11 cellular contexts compared by ENCODE assay signal in the genomic region with DNA sequence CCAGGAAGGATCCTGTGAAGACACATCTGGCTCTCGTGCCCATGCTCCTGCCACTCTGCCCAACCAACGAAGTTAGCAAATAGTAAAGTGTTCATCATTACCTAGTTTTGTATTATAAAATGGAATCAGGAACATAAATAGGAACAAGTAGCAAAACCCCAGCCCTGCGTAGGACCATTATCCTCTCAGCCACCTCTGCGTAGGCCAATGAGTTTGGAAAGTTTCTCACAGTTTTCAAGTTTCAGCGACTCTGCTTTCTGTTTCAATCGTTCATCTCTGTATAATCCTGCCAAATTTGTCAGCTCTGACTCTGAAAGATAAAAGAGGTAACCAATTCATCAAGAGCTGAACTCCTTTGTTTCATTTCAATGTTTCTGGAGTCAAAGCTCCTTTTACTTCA. TPM values are rescaled to one million over a fixed set of nuclear protein-coding genes. Genes with fewer than 3 reads are reported as not detected.
DNase-seq lines count a peak whose midpoint lies in the region; ATAC-seq and FAIRE-seq lines count a peak whose summit lies in the region.
"Had no signal": no experiment of that assay in that cellular context is flagged by ENCODE, and none has a peak within 500 bp of the region (broad histone marks: within the 10 kb centered on the region; RNA-seq: fewer than 3 reads in every experiment).

No MANE protein-coding gene starts in this region.

- peaks cover 5% of the 10 kb centered on the region for H3K36me3 Mint-ChIP-seq in activated T-cell treated with anti-CD3 and anti-CD28 coated beads, Interleukin-2, amount 50 U/mL, for 4 hours (ENCODE audit: insufficient read depth)
- H3K36me3 Mint-ChIP-seq in activated naive CD8-positive, alpha-beta T cell treated with anti-CD3 and anti-CD28 coated beads, Interleukin-2, amount 10 ng/mL, durations not matched to agents 7 days and 5 days: no peaks in the 10 kb centered on the region

- H3K4me3 Mint-ChIP-seq in activated T-cell treated with anti-CD3 and anti-CD28 coated beads, Interleukin-2, amount 50 U/mL, for 4 hours: peak overlapping the region; percentile 41
- H3K4me3 Mint-ChIP-seq in activated naive CD8-positive, alpha-beta T cell treated with anti-CD3 and anti-CD28 coated beads, Interleukin-2, amount 10 ng/mL, durations not matched to agents 7 days and 5 days: peak overlapping the region; percentile 23

- H3K4me1 Mint-ChIP-seq in activated T-cell treated with anti-CD3 and anti-CD28 coated beads, Interleukin-2, amount 50 U/mL, for 4 hours (ENCODE audit: low read depth): peaks cover 38% of the 10 kb centered on the region
- peaks cover 47% of the 10 kb centered on the region for H3K4me1 Mint-ChIP-seq in activated naive CD8-positive, alpha-beta T cell treated with anti-CD3 and anti-CD28 coated beads, Interleukin-2, amount 10 ng/mL, durations not matched to agents 7 days and 5 days

- H3K9me3 Mint-ChIP-seq in activated T-cell treated with anti-CD3 and anti-CD28 coated beads, Interleukin-2, amount 50 U/mL, for 4 hours: no peaks in the 10 kb centered on the region
- H3K9me3 Mint-ChIP-seq in activated naive CD8-positive, alpha-beta T cell treated with anti-CD3 and anti-CD28 coated beads, Interleukin-2, amount 10 ng/mL, durations not matched to agents 7 days and 5 days: no peaks in the 10 kb centered on the region

- POLR2A ChIA-PET in activated naive CD8-positive, alpha-beta T cell treated with anti-CD3 and anti-CD28 coated beads, Interleukin-2, amount 10 ng/mL, durations not matched to agents 7 days and 5 days (lab: Charles Lee): interaction anchor here (1.3 kb wide), 2 partner anchors 10 to 22 kb away, joined by 3 to 4 read pairs; a partner anchor contains a TSS

- peak; percentile 77 to 80 for ATAC-seq in activated T-cell treated with anti-CD3 and anti-CD28 coated beads, Interleukin-2, amount 50 U/mL, for 4 hours
- ATAC-seq in GM19372 (IDR thresholded peaks at IDR 0.05; ENCODE audit: low read depth, unreplicated experiment) (peak; percentile 55), HG03280 (IDR thresholded peaks at IDR 0.05; ENCODE audit: unreplicated experiment) (no peak)
- no peak for ATAC-seq in activated naive CD8-positive, alpha-beta T cell treated with anti-CD3 and anti-CD28 coated beads, Interleukin-2, amount 10 ng/mL, durations not matched to agents 7 days and 5 days (ENCODE audit: low read depth)

- no peaks in the 10 kb centered on the region for H3K27me3 ChIP-seq in small intestine (ENCODE audit: control insufficient read depth in 2 of 2, insufficient read depth in 2 of 2, low read length in 2 of 2)

- H3K27me3 Mint-ChIP-seq in activated T-cell treated with anti-CD3 and anti-CD28 coated beads, Interleukin-2, amount 50 U/mL, for 4 hours (ENCODE audit: low read depth): no peaks in the 10 kb centered on the region
- no peaks in the 10 kb centered on the region for H3K27me3 Mint-ChIP-seq in activated naive CD8-positive, alpha-beta T cell treated with anti-CD3 and anti-CD28 coated beads, Interleukin-2, amount 10 ng/mL, durations not matched to agents 7 days and 5 days

- peak overlapping the region; percentile 18 to 62 for H3K27ac ChIP-seq in small intestine (ENCODE audit: low read depth in 1 of 2, low read length in 1 of 2)

- H3K36me3 ChIP-seq in small intestine (ENCODE audit: control insufficient read depth in 2 of 2, insufficient read depth in 2 of 2, low read length in 2 of 2): peaks cover 0 to 6% of the 10 kb centered on the region in 2 donors

- WGBS in small intestine, 3 donors: 41 to 68% (median 44%) methylated on average over 6 of the region's 6 CpGs

- FAIRE-seq in small intestine (lab: Jason Lieb, UNC): no peak

- H3K27ac Mint-ChIP-seq in activated naive CD8-positive, alpha-beta T cell treated with anti-CD3 and anti-CD28 coated beads, Interleukin-2, amount 10 ng/mL, durations not matched to agents 7 days and 5 days: peak overlapping the region; percentile 84

- H3K4me3 ChIP-seq in small intestine (ENCODE audit: low read depth in 1 of 2, low read length in 2 of 2): no peak overlapping the region

- H3K4me1 ChIP-seq in small intestine (ENCODE audit: control insufficient read depth in 2 of 2, insufficient read depth in 1 of 2, low read depth in 1 of 2, low read length in 1 of 2): peaks cover 6 to 13% of the 10 kb centered on the region in 2 donors

- no peak for DNase-seq in activated T-cell treated with anti-CD3 and anti-CD28 coated beads, Interleukin-2, amount 50 U/mL, for 4 hours
- no peak for DNase-seq in activated T-cell treated with anti-CD3 and anti-CD28 coated beads, Interleukin-2, amount 50 U/mL, for 1 hour
- DNase-seq in activated naive CD8-positive, alpha-beta T cell treated with anti-CD3 and anti-CD28 coated beads, Interleukin-2, amount 10 ng/mL, durations not matched to agents 7 days and 5 days: no peak
- peak; percentile 19 for DNase-seq in small intestine
- DNase-seq in mucosa of gallbladder (ENCODE audit: low spot score): no peak
- DNase-seq in COR-L47 (lab: John Stamatoyannopoulos, UW): no peak
- DNase-seq: cerebellar nuclear complex, DND-41, NCI-H2227 treated with DMSO at 0.1 percent for 48 hours had no signal

- no peaks in the 10 kb centered on the region for H3K9me3 ChIP-seq in small intestine (ENCODE audit: control insufficient read depth, low read depth)

RNA-seq across cellular contexts. Expression of a gene that starts 10.1 kb away (rescaled TPM):
- 1 to 10 TPM; 2.4 to 3.6 (median 2.6) TPM for total RNA-seq in activated T-cell treated with anti-CD3 and anti-CD28 coated beads, Interleukin-2, amount 50 U/mL, for 4 hours
- 1 to 10 TPM; 6.3 to 6.4 TPM for total RNA-seq in activated naive CD8-positive, alpha-beta T cell treated with anti-CD3 and anti-CD28 coated beads, Interleukin-2, amount 10 ng/mL, durations not matched to agents 7 days and 5 days
- polyA plus RNA-seq in small intestine: 10 to 100 TPM in 2 of 3 donors, 1 to 10 TPM in 1; 7.2 to 15.1 (median 14.1) TPM
- total RNA-seq in mucosa of gallbladder: 7.3 TPM

RNA-seq across cellular contexts. Expression of a gene that starts 19.1 kb away (rescaled TPM):
- 1 to 10 TPM; 2.2 to 4.8 (median 4.1) TPM for total RNA-seq in activated T-cell treated with anti-CD3 and anti-CD28 coated beads, Interleukin-2, amount 50 U/mL, for 4 hours
- 1 to 10 TPM; 4.1 to 4.3 TPM for total RNA-seq in activated naive CD8-positive, alpha-beta T cell treated with anti-CD3 and anti-CD28 coated beads, Interleukin-2, amount 10 ng/mL, durations not matched to agents 7 days and 5 days
- polyA plus RNA-seq in small intestine: 1 to 10 TPM in 1 of 3 donors, under 1 TPM in 2; 0.45 to 1.0 (median 0.54) TPM
- 3.0 TPM for total RNA-seq in mucosa of gallbladder

RNA-seq across cellular contexts. Expression of a gene that starts 24.2 kb away (rescaled TPM):
- total RNA-seq in activated T-cell treated with anti-CD3 and anti-CD28 coated beads, Interleukin-2, amount 50 U/mL, for 4 hours: 1 to 10 TPM; 1.8 to 5.0 (median 2.5) TPM
- 10 to 100 TPM; 21.8 to 22.6 TPM for total RNA-seq in activated naive CD8-positive, alpha-beta T cell treated with anti-CD3 and anti-CD28 coated beads, Interleukin-2, amount 10 ng/mL, durations not matched to agents 7 days and 5 days
- 10 to 100 TPM in 2 of 3 donors, 1 to 10 TPM in 1; 2.7 to 58.9 (median 13.9) TPM for polyA plus RNA-seq in small intestine
- 1.1 TPM for total RNA-seq in mucosa of gallbladder

RNA-seq across cellular contexts. Expression of a gene that starts 25.4 kb away (rescaled TPM):
- 10 to 100 TPM; 22.7 to 32.8 (median 26.2) TPM for total RNA-seq in activated T-cell treated with anti-CD3 and anti-CD28 coated beads, Interleukin-2, amount 50 U/mL, for 4 hours
- total RNA-seq in activated naive CD8-positive, alpha-beta T cell treated with anti-CD3 and anti-CD28 coated beads, Interleukin-2, amount 10 ng/mL, durations not matched to agents 7 days and 5 days: 1 to 10 TPM; 4.2 to 5.7 TPM
- 1 to 10 TPM in 2 of 3 donors, under 1 TPM in 1; 0.67 to 3.8 (median 2.7) TPM for polyA plus RNA-seq in small intestine
- total RNA-seq in mucosa of gallbladder: 14.6 TPM

RNA-seq across cellular contexts. Expression of a gene that starts 30.9 kb away (rescaled TPM):
- total RNA-seq in activated T-cell treated with anti-CD3 and anti-CD28 coated beads, Interleukin-2, amount 50 U/mL, for 4 hours: not detected
- total RNA-seq in activated naive CD8-positive, alpha-beta T cell treated with anti-CD3 and anti-CD28 coated beads, Interleukin-2, amount 10 ng/mL, durations not matched to agents 7 days and 5 days: 1 to 10 TPM; 1.3 to 1.8 TPM
- polyA plus RNA-seq in small intestine: 10 to 100 TPM in 2 of 3 donors, 1 to 10 TPM in 1; 7.1 to 13.0 (median 11.9) TPM
- 17.0 TPM for total RNA-seq in mucosa of gallbladder

Comparison
In these comparisons a context has a peak if more than half of its experiments do, and no peak if none do; other contexts are left out.
1. ATAC-seq: peak in activated T-cell treated with anti-CD3 and anti-CD28 coated beads, Interleukin-2, amount 50 U/mL, for 4 hours (2 of 2) and GM19372 (single experiment); none in activated naive CD8-positive, alpha-beta T cell treated with anti-CD3 and anti-CD28 coated beads, Interleukin-2, amount 10 ng/mL, durations not matched to agents 7 days and 5 days (single experiment) and HG03280 (single experiment).